ENCODE assay signal across 9 cellular contexts in the genomic region with DNA sequence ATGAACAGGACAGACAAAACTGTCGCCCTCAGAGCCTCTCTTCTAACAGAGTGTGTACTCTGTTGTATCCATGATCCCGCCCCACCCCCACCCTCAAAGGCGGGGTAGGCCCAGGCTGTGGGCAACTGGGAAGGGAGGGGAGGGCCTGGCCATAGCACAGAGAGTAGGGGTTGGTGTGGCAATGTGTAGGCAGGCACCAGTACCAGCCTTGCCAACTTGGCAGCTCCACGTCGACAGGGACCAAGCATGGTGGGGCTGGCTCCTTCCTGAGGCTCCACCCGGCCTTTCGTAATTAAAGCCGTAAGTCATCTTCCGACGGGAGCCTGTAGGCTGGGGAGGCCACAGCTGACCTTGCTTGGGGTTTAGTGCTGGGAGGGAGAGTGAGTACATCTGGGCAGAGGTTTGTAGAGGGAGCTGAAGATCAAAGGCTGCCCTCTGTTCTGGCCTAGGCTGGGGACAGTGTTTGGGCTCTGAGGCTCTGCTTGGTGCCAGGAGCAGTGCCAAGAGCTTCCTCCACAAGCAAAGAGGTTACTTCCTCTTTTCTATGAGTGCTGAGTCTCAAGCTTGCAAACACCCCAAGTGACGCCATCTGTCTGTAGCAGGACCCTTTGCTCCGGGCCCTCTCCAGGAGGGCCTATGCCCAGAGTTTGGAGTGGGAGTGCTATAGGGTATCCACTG.
DNase-seq lines count a peak whose midpoint lies in the region; ATAC-seq and TF ChIP-seq lines count a peak whose summit lies in the region.
"Had no signal": no experiment of that assay in that cellular context is flagged by ENCODE, and none has a peak within 500 bp of the region (broad histone marks: within the 10 kb centered on the region; RNA-seq: fewer than 3 reads in every experiment).

No MANE protein-coding gene starts in this region.

- peaks cover 36% of the 10 kb centered on the region for H3K4me1 ChIP-seq in suprapubic skin

- no peaks in the 10 kb centered on the region for H3K27me3 Mint-ChIP-seq in activated CD8-positive, alpha-beta T cell treated with anti-CD3 and anti-CD28 coated beads, Interleukin-2, amount 10 ng/mL, durations not matched to agents 7 days and 5 days (ENCODE audit: low read depth)

- H3K4me3 Mint-ChIP-seq in activated CD8-positive, alpha-beta T cell treated with anti-CD3 and anti-CD28 coated beads, Interleukin-2, amount 10 ng/mL, durations not matched to agents 7 days and 5 days: no peak overlapping the region

- 24 to 65% (median 28%) methylated on average over 12 of the region's 12 CpGs for WGBS in adipose tissue, 3 donors
- WGBS in suprapubic skin: 34% methylated on average over 6 of the region's 12 CpGs

- TF ChIP-seq EP300 in suprapubic skin (IDR thresholded peaks at IDR 0.05): no peak

- no peak overlapping the region for H3K27ac Mint-ChIP-seq in activated CD8-positive, alpha-beta T cell treated with anti-CD3 and anti-CD28 coated beads, Interleukin-2, amount 10 ng/mL, durations not matched to agents 7 days and 5 days

- H3K9me3 ChIP-seq in suprapubic skin: no peaks in the 10 kb centered on the region

- TF ChIP-seq POLR2A in suprapubic skin (IDR thresholded peaks at IDR 0.05): no peak

- TF ChIP-seq CTCF in suprapubic skin (IDR thresholded peaks at IDR 0.05): no peak

- H3K27ac ChIP-seq in adipose tissue (ENCODE audit: low read depth, low read length) (peak overlapping the region; percentile 39), layer of hippocampus (ENCODE audit: low read depth, low read length) (peak overlapping the region; percentile 76), suprapubic skin (peak overlapping the region; percentile 92)

- POLR2A ChIA-PET in HEK293T (lab: Yijun Ruan, JAX): no interaction called here
- POLR2A ChIA-PET in activated CD8-positive, alpha-beta T cell treated with anti-CD3 and anti-CD28 coated beads, Interleukin-2, amount 10 ng/mL, durations not matched to agents 7 days and 5 days (lab: Charles Lee): no interaction called here

- ATAC-seq in activated CD8-positive, alpha-beta T cell treated with anti-CD3 and anti-CD28 coated beads, Interleukin-2, amount 10 ng/mL, durations not matched to agents 7 days and 5 days: no peak
- ATAC-seq in GM21360 (IDR thresholded peaks at IDR 0.05; ENCODE audit: unreplicated experiment): no peak

- DNase-seq in HEK293T (ENCODE audit: extremely low spot score) (no peak), suprapubic skin (ENCODE audit: low spot score in 2 of 2) (peak; percentile 89 to 91), NCI-H2227 (lab: John Stamatoyannopoulos, UW; ENCODE audit: unreplicated experiment) (no peak), NCI-H2107 treated with DMSO at 0.1 percent for 48 hours (lab: John Stamatoyannopoulos, UW; ENCODE audit: unreplicated experiment) (no peak)
- DNase-seq in activated CD8-positive, alpha-beta T cell treated with anti-CD3 and anti-CD28 coated beads, Interleukin-2, amount 10 ng/mL, durations not matched to agents 7 days and 5 days: no peak
- DNase-seq: stimulated activated CD4-positive, alpha-beta T cell treated with anti-CD3 and anti-CD28 coated beads, Interleukin-1b, Interleukin-23, amount 100 ng/mL, for 48 hours had no signal

- no peaks in the 10 kb centered on the region for H3K9me3 Mint-ChIP-seq in activated CD8-positive, alpha-beta T cell treated with anti-CD3 and anti-CD28 coated beads, Interleukin-2, amount 10 ng/mL, durations not matched to agents 7 days and 5 days (ENCODE audit: insufficient read depth)

- CTCF ChIA-PET in HEK293T (lab: Yijun Ruan, JAX): no interaction called here
- CTCF ChIA-PET in activated CD8-positive, alpha-beta T cell treated with anti-CD3 and anti-CD28 coated beads, Interleukin-2, amount 10 ng/mL, durations not matched to agents 7 days and 5 days (lab: Charles Lee): interaction anchor here (0.8 to 1.4 kb wide), 3 partner anchors 10 to 28 kb away, joined by 3 read pairs; no protein-coding TSS in a partner anchor

- no peak overlapping the region for H3K4me3 ChIP-seq in suprapubic skin

- H3K36me3 Mint-ChIP-seq in activated CD8-positive, alpha-beta T cell treated with anti-CD3 and anti-CD28 coated beads, Interleukin-2, amount 10 ng/mL, durations not matched to agents 7 days and 5 days (ENCODE audit: low read depth): no peaks in the 10 kb centered on the region

- no peaks in the 10 kb centered on the region for H3K4me1 Mint-ChIP-seq in activated CD8-positive, alpha-beta T cell treated with anti-CD3 and anti-CD28 coated beads, Interleukin-2, amount 10 ng/mL, durations not matched to agents 7 days and 5 days (ENCODE audit: low read depth)

- H3K27me3 ChIP-seq in layer of hippocampus (ENCODE audit: control insufficient read depth, insufficient read depth, low read length): no peaks in the 10 kb centered on the region
- no peaks in the 10 kb centered on the region for H3K27me3 ChIP-seq in suprapubic skin

- H3K36me3 ChIP-seq in suprapubic skin: no peaks in the 10 kb centered on the region

TF ChIP-seq in HEK293T, 16 proteins besides CTCF, POLR2A, EP300 and RAD21:
- TF ChIP-seq FOXM1 (IDR thresholded peaks at IDR 0.05; ENCODE audit: borderline replicate concordance): no peak
- TF ChIP-seq, protein P1, sequence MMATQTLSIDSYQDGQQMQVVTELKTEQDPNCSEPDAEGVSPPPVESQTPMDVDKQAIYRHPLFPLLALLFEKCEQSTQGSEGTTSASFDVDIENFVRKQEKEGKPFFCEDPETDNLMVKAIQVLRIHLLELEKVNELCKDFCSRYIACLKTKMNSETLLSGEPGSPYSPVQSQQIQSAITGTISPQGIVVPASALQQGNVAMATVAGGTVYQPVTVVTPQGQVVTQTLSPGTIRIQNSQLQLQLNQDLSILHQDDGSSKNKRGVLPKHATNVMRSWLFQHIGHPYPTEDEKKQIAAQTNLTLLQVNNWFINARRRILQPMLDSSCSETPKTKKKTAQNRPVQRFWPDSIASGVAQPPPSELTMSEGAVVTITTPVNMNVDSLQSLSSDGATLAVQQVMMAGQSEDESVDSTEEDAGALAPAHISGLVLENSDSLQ (IDR thresholded peaks at IDR 0.05): peak; percentile 38; the same call in 1 of the 2 replicates

Comparison
In these comparisons a context has a peak if more than half of its experiments do, and no peak if none do; other contexts are left out.
1. DNase-seq: peak in suprapubic skin (2 of 2); none in HEK293T (single experiment), NCI-H2227 (single experiment), activated CD8-positive, alpha-beta T cell treated with anti-CD3 and anti-CD28 coated beads, Interleukin-2, amount 10 ng/mL, durations not matched to agents 7 days and 5 days (single experiment) and NCI-H2107 treated with DMSO at 0.1 percent for 48 hours (single experiment).
2. H3K27ac ChIP-seq: peak in every context shown above with its lines; median percentile 92 in suprapubic skin; 76 in layer of hippocampus; 39 in adipose tissue.